In the genomic region with DNA sequence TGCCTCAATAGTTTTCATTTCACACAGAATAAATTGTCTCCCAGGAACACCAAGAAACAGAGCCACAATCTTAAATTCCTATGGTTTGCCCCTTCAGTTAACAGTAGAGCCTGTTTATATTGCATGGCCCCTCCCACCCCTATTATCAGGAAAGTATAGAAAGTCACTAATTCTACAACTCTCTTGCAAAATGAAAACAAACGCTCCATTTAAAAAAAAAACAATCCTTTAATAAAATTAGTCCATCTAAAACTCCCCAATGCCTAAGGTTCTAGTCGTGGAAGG, we compare ENCODE assay signal across 8 cellular contexts. TPM values are rescaled to one million over a fixed set of nuclear protein-coding genes. Genes with fewer than 3 reads are reported as not detected.
A peak's percentile ranks its signal among the peaks of the same experiment; 100 is the strongest.
DNase-seq lines count a peak whose midpoint lies in the region; ATAC-seq, FAIRE-seq and TF ChIP-seq lines count a peak whose summit lies in the region.

No MANE protein-coding gene starts in this region.

- POLR2A ChIA-PET in HepG2 (lab: Yijun Ruan, JAX), result interaction anchor here (1.3 to 3.1 kb wide), 8 partner anchors 8 to 103 kb away, joined by 4 to 109 read pairs (median 13); partner anchors contain the start of genes C2CD2L, DPAGT1, HMBS and RPS25

- TF ChIP-seq EP300 in HepG2 (IDR thresholded peaks at IDR 0.05; ENCODE audit: low read depth in 2 of 2, low read length in 2 of 2), result no peak
- no peak for TF ChIP-seq EP300 in HepG2 (CRISPR knock-in tag; IDR thresholded peaks at IDR 0.05; ENCODE audit: borderline replicate concordance)

- 0% methylated on average over 2 of the region's 2 CpGs for WGBS in HepG2 (ENCODE audit: low lambda C conversion rate)
- 4% methylated on average over 2 of the region's 2 CpGs for WGBS in thymus
- WGBS in lower leg skin, 2 donors, result 0 to 8% methylated on average over 2 of the region's 2 CpGs

- peaks cover 31% of the 10 kb centered on the region for H3K79me2 ChIP-seq in HepG2 (ENCODE audit: insufficient read depth, low read length)

- CTCF ChIA-PET in activated CD8-positive, alpha-beta memory T cell treated with anti-CD3 and anti-CD28 coated beads, Interleukin-2, amount 10 ng/mL, durations not matched to agents 7 days and 5 days (lab: Charles Lee), result interaction anchor here (0.8 to 3.9 kb wide), 3 partner anchors 9 to 230 kb away, joined by 3 to 27 read pairs (median 15); partner anchors contain the start of genes C2CD2L and HMBS
- CTCF ChIA-PET in HepG2 (lab: Yijun Ruan, JAX; ENCODE audit: low intra/inter-chr PET ratio, low total read pairs), result no interaction called here

- H3K9me3 ChIP-seq in ascending aorta, result no peaks in the 10 kb centered on the region
- no peaks in the 10 kb centered on the region for H3K9me3 ChIP-seq in HepG2 (ENCODE audit: low read length)
- peaks cover 1% of the 10 kb centered on the region for H3K9me3 ChIP-seq in thymus (ENCODE audit: control insufficient read depth)

- H3K4me3 ChIP-seq in ascending aorta (peak overlapping the region; percentile 89 to 98), HepG2 (replicated peaks in 1 of 3; ENCODE audit: insufficient read depth in 1 of 3, low read depth in 2 of 3, low read length in 3 of 3) (peak overlapping the region; percentile 78 to 93 (median 91)), thymus (ENCODE audit: low read length) (peak overlapping the region; percentile 59), lower leg skin (ENCODE audit: low read depth, poor library complexity, severe bottlenecking) (no peak overlapping the region)

- H3K4me1 Mint-ChIP-seq in activated CD8-positive, alpha-beta memory T cell treated with anti-CD3 and anti-CD28 coated beads, Interleukin-2, amount 10 ng/mL, durations not matched to agents 7 days and 5 days, result peaks cover 41% of the 10 kb centered on the region

- TF ChIP-seq CTCF in ascending aorta (IDR thresholded peaks at IDR 0.05), result no peak
- no peak for TF ChIP-seq CTCF in HepG2 (CRISPR knock-in tag; IDR thresholded peaks at IDR 0.05)
- no peak for TF ChIP-seq CTCF in lower leg skin (IDR thresholded peaks at IDR 0.05)

- H3K27ac Mint-ChIP-seq in activated CD8-positive, alpha-beta memory T cell treated with anti-CD3 and anti-CD28 coated beads, Interleukin-2, amount 10 ng/mL, durations not matched to agents 7 days and 5 days, result peak overlapping the region; percentile 94

- no peak for ATAC-seq in activated CD8-positive, alpha-beta memory T cell treated with anti-CD3 and anti-CD28 coated beads, Interleukin-2, amount 10 ng/mL, durations not matched to agents 7 days and 5 days
- ATAC-seq in HepG2 (no peak), HG03196 (IDR thresholded peaks at IDR 0.05; ENCODE audit: unreplicated experiment) (no peak)

- peak overlapping the region; percentile 93 for H3K9ac ChIP-seq in HepG2 (ENCODE audit: insufficient read depth, low read depth, low read length)

- DNase-seq in activated CD8-positive, alpha-beta memory T cell treated with anti-CD3 and anti-CD28 coated beads, Interleukin-2, amount 10 ng/mL, durations not matched to agents 7 days and 5 days, result no peak
- DNase-seq in activated CD8-positive, alpha-beta memory T cell treated with anti-CD3 and anti-CD28 coated beads for 24 hours, result no peak
- DNase-seq in ascending aorta (ENCODE audit: low spot score in 2 of 2), result no peak
- DNase-seq in HepG2 (ENCODE audit: low spot score), result no peak
- DNase-seq in NCI-H1417 treated with DMSO at 0.1 percent for 48 hours (lab: John Stamatoyannopoulos, UW), result no peak
- DNase-seq in lower leg skin (ENCODE audit: low spot score in 2 of 2), result no peak

- TF ChIP-seq POLR2A in HepG2 (IDR thresholded peaks at IDR 0.05; ENCODE audit: insufficient read depth in 1 of 2, low read depth in 2 of 2, low read length in 2 of 2) (no peak), lower leg skin (IDR thresholded peaks at IDR 0.05) (no peak)

- H4K20me1 ChIP-seq in HepG2 (ENCODE audit: insufficient read depth, low read length), result peaks cover 16% of the 10 kb centered on the region

- no peaks in the 10 kb centered on the region for H3K9me3 Mint-ChIP-seq in activated CD8-positive, alpha-beta memory T cell treated with anti-CD3 and anti-CD28 coated beads, Interleukin-2, amount 10 ng/mL, durations not matched to agents 7 days and 5 days (ENCODE audit: low read depth)

- H3K27ac ChIP-seq in ascending aorta (peak overlapping the region; percentile 96 to 97), HepG2 (ENCODE audit: extremely low read length, insufficient read depth, low read length) (peak overlapping the region; percentile 78), thymus (ENCODE audit: low read depth) (no peak overlapping the region)

- peaks cover 52% of the 10 kb centered on the region for H3K36me3 Mint-ChIP-seq in activated CD8-positive, alpha-beta memory T cell treated with anti-CD3 and anti-CD28 coated beads, Interleukin-2, amount 10 ng/mL, durations not matched to agents 7 days and 5 days

- peaks cover 18 to 21% of the 10 kb centered on the region in 2 donors for H3K36me3 ChIP-seq in ascending aorta
- H3K36me3 ChIP-seq in HepG2 (replicated peaks in 1 of 2; ENCODE audit: control insufficient read depth in 1 of 2, insufficient read depth in 2 of 2, low read length in 2 of 2), result peaks cover 10 to 37% of the 10 kb centered on the region in 2 experiments; a peak in 4 of 5 replicates
- H3K36me3 ChIP-seq in thymus (ENCODE audit: control insufficient read depth, insufficient read depth), result peaks cover 18% of the 10 kb centered on the region

- peaks cover 2% of the 10 kb centered on the region for H3K27me3 Mint-ChIP-seq in activated CD8-positive, alpha-beta memory T cell treated with anti-CD3 and anti-CD28 coated beads, Interleukin-2, amount 10 ng/mL, durations not matched to agents 7 days and 5 days

- intact Hi-C loops in ascending aorta (cut with DNase I) (no loop called here), HepG2 (cut with micrococcal nuclease; ENCODE audit: unreplicated experiment) (no loop called here), lower leg skin (cut with DNase I; ENCODE audit: low total_unique reads) (no loop called here)

- peak overlapping the region; percentile 85 for H3K4me2 ChIP-seq in HepG2 (ENCODE audit: low read depth, low read length)

- H2AFZ ChIP-seq in HepG2 (ENCODE audit: low read length), result no peak overlapping the region

- TF ChIP-seq RAD21 in HepG2 (CRISPR knock-in tag; IDR thresholded peaks at IDR 0.05), result no peak

- H3K4me3 Mint-ChIP-seq in activated CD8-positive, alpha-beta memory T cell treated with anti-CD3 and anti-CD28 coated beads, Interleukin-2, amount 10 ng/mL, durations not matched to agents 7 days and 5 days, result peak overlapping the region; percentile 93

- in situ Hi-C loops in HepG2 (cut with HindIII; ENCODE audit: extremely low pct_ligation_motif_present, low pct_unique_long_range_greater_than_20kb), result no loop called here

- H3K27me3 ChIP-seq in ascending aorta, result no peaks in the 10 kb centered on the region
- no peaks in the 10 kb centered on the region for H3K27me3 ChIP-seq in HepG2 (ENCODE audit: control insufficient read depth in 1 of 2, insufficient read depth in 2 of 2, low read length in 2 of 2)
- H3K27me3 ChIP-seq in thymus (ENCODE audit: control insufficient read depth, insufficient read depth), result no peaks in the 10 kb centered on the region

- no TSS peak for BruUV-seq in HepG2 (replicated peaks; lab: Mats Ljungman, UMichigan)

- no peak for FAIRE-seq in HepG2 (lab: Jason Lieb, UNC)

- H3K4me1 ChIP-seq in ascending aorta (peaks cover 15 to 24% of the 10 kb centered on the region in 2 donors), HepG2 (ENCODE audit: insufficient read depth, low read length) (peaks cover 38% of the 10 kb centered on the region), thymus (ENCODE audit: control insufficient read depth, insufficient read depth, low read length) (peaks cover 21% of the 10 kb centered on the region)

RNA-seq across cellular contexts. Expression of gene DPAGT1, which starts 8.0 kb away (rescaled TPM):
- total RNA-seq in activated CD8-positive, alpha-beta memory T cell treated with anti-CD3 and anti-CD28 coated beads, Interleukin-2, amount 10 ng/mL, durations not matched to agents 7 days and 5 days, result 10 to 100 TPM; 65.1 to 77.1 TPM
- total RNA-seq in ascending aorta, result 61.9 TPM
- total RNA-seq in HepG2 (2016; rRNA removed; fragmentation: Illumina TruSeq; extraction: Trizol), result 15.1 and 37.6 TPM in 2 replicates
- 9.0 and 10.4 TPM in 2 replicates for total RNA-seq in HepG2 (2016; cell fraction: cytosol; rRNA removed; fragmentation: Illumina TruSeq; extraction: Trizol; ENCODE audit: low read depth)
- 13.6 and 37.2 TPM in 2 replicates for total RNA-seq in HepG2 (2016; cell fraction: insoluble cytoplasmic fraction; rRNA removed; fragmentation: Illumina TruSeq; extraction: Trizol)
- total RNA-seq in HepG2 (2016; cell fraction: membrane; rRNA removed; fragmentation: Illumina TruSeq; extraction: Trizol), result 11.6 and 12.3 TPM in 2 replicates
- total RNA-seq in HepG2 (2016; cell fraction: nucleus; rRNA removed; fragmentation: Illumina TruSeq; extraction: Trizol), result 44.3 and 47.6 TPM in 2 replicates
- polyA plus RNA-seq in HepG2 (2011; rRNA removed), result 63.9 and 70.7 TPM in 2 replicates
- 58.3 and 83.9 TPM in 2 replicates for polyA plus RNA-seq in HepG2 (2011; cell fraction: cytosol; rRNA removed)
- polyA plus RNA-seq in HepG2 (2011; cell fraction: nucleus; rRNA removed), result 188 and 198 TPM in 2 replicates
- 29.8 and 34.0 TPM in 2 replicates for polyA plus RNA-seq in HepG2 (2012)
- 7.4 and 9.5 TPM in 2 replicates for polyA plus RNA-seq in HepG2 (2016; cell fraction: cytosol; fragmentation: Illumina TruSeq; extraction: Trizol; ENCODE audit: low read depth)
- polyA plus RNA-seq in HepG2 (2016; cell fraction: insoluble cytoplasmic fraction; fragmentation: Illumina TruSeq; extraction: Trizol; ENCODE audit: low read depth), result 22.6 and 25.1 TPM in 2 replicates
- 11.7 and 14.0 TPM in 2 replicates for polyA plus RNA-seq in HepG2 (2016; cell fraction: membrane; fragmentation: Illumina TruSeq; extraction: Trizol; ENCODE audit: low read depth)
- polyA plus RNA-seq in HepG2 (2016; cell fraction: nucleus; fragmentation: Illumina TruSeq; extraction: Trizol; ENCODE audit: insufficient read depth, low read depth), result 111 TPM in 2 replicates
- 144 and 162 TPM in 2 replicates for polyA minus RNA-seq in HepG2 (2011; rRNA and poly(A)+ RNA removed; ENCODE audit: low replicate concordance)
- polyA minus RNA-seq in HepG2 (2011; cell fraction: cytosol; rRNA and poly(A)+ RNA removed), result 27.4 and 33.9 TPM in 2 replicates
- polyA minus RNA-seq in HepG2 (2011; cell fraction: nucleus; rRNA and poly(A)+ RNA removed), result 47.9 and 50.1 TPM in 2 replicates
- polyA plus RNA-seq in thymus, result 22.4 TPM
- total RNA-seq in lower leg skin, result 10 to 100 TPM; 18.9 to 46.9 (median 27.5) TPM

RNA-seq across cellular contexts. Expression of gene HMBS, which starts 8.9 kb away (rescaled TPM):
- total RNA-seq in activated CD8-positive, alpha-beta memory T cell treated with anti-CD3 and anti-CD28 coated beads, Interleukin-2, amount 10 ng/mL, durations not matched to agents 7 days and 5 days, result 10 to 100 TPM; 26.6 to 36.7 TPM
- 82.8 TPM for total RNA-seq in ascending aorta
- total RNA-seq in HepG2 (2016; rRNA removed; fragmentation: Illumina TruSeq; extraction: Trizol), result 9.4 and 14.0 TPM in 2 replicates
- 11.3 and 12.0 TPM in 2 replicates for total RNA-seq in HepG2 (2016; cell fraction: cytosol; rRNA removed; fragmentation: Illumina TruSeq; extraction: Trizol; ENCODE audit: low read depth)
- 10.3 and 11.8 TPM in 2 replicates for total RNA-seq in HepG2 (2016; cell fraction: insoluble cytoplasmic fraction; rRNA removed; fragmentation: Illumina TruSeq; extraction: Trizol)
- total RNA-seq in HepG2 (2016; cell fraction: membrane; rRNA removed; fragmentation: Illumina TruSeq; extraction: Trizol), result 17.7 and 22.9 TPM in 2 replicates
- 19.9 and 22.9 TPM in 2 replicates for total RNA-seq in HepG2 (2016; cell fraction: nucleus; rRNA removed; fragmentation: Illumina TruSeq; extraction: Trizol)
- 46.8 and 46.9 TPM in 2 replicates for polyA plus RNA-seq in HepG2 (2011; rRNA removed)
- polyA plus RNA-seq in HepG2 (2011; cell fraction: cytosol; rRNA removed), result 36.8 and 52.6 TPM in 2 replicates
- 114 and 141 TPM in 2 replicates for polyA plus RNA-seq in HepG2 (2011; cell fraction: nucleus; rRNA removed)
- polyA plus RNA-seq in HepG2 (2012), result 25.3 and 27.5 TPM in 2 replicates
- 41.8 and 50.4 TPM in 2 replicates for polyA plus RNA-seq in HepG2 (2016; cell fraction: cytosol; fragmentation: Illumina TruSeq; extraction: Trizol; ENCODE audit: low read depth)
- polyA plus RNA-seq in HepG2 (2016; cell fraction: insoluble cytoplasmic fraction; fragmentation: Illumina TruSeq; extraction: Trizol; ENCODE audit: low read depth), result 59.7 and 64.5 TPM in 2 replicates
- polyA plus RNA-seq in HepG2 (2016; cell fraction: membrane; fragmentation: Illumina TruSeq; extraction: Trizol; ENCODE audit: low read depth), result 48.2 and 57.5 TPM in 2 replicates
- 85.4 and 92.8 TPM in 2 replicates for polyA plus RNA-seq in HepG2 (2016; cell fraction: nucleus; fragmentation: Illumina TruSeq; extraction: Trizol; ENCODE audit: insufficient read depth, low read depth)
- 40.3 and 66.3 TPM in 2 replicates for polyA minus RNA-seq in HepG2 (2011; rRNA and poly(A)+ RNA removed; ENCODE audit: low replicate concordance)
- 14.4 and 18.5 TPM in 2 replicates for polyA minus RNA-seq in HepG2 (2011; cell fraction: cytosol; rRNA and poly(A)+ RNA removed)
- polyA minus RNA-seq in HepG2 (2011; cell fraction: nucleus; rRNA and poly(A)+ RNA removed), result 22.6 and 26.1 TPM in 2 replicates
- 15.5 TPM for polyA plus RNA-seq in thymus
- 10 to 100 TPM in 3 of 4 donors, 1 to 10 TPM in 1; 8.8 to 11.9 (median 11.1) TPM for total RNA-seq in lower leg skin

RNA-seq across cellular contexts. Expression of gene C2CD2L, which starts 13.5 kb away (rescaled TPM):
- 10 to 100 TPM; 30.6 to 35.1 TPM for total RNA-seq in activated CD8-positive, alpha-beta memory T cell treated with anti-CD3 and anti-CD28 coated beads, Interleukin-2, amount 10 ng/mL, durations not matched to agents 7 days and 5 days
- total RNA-seq in ascending aorta (16.7 TPM), HepG2 (2016; rRNA removed; fragmentation: Illumina TruSeq; extraction: Trizol) (1.2 and 3.7 TPM in 2 replicates), lower leg skin (10 to 100 TPM; 16.8 to 27.2 (median 22.6) TPM)
- 0.79 and 1.4 TPM in 2 replicates for total RNA-seq in HepG2 (2016; cell fraction: cytosol; rRNA removed; fragmentation: Illumina TruSeq; extraction: Trizol; ENCODE audit: low read depth)
- 1.5 and 3.1 TPM in 2 replicates for total RNA-seq in HepG2 (2016; cell fraction: insoluble cytoplasmic fraction; rRNA removed; fragmentation: Illumina TruSeq; extraction: Trizol)
- 1.6 and 1.9 TPM in 2 replicates for total RNA-seq in HepG2 (2016; cell fraction: membrane; rRNA removed; fragmentation: Illumina TruSeq; extraction: Trizol)
- 5.6 and 5.7 TPM in 2 replicates for total RNA-seq in HepG2 (2016; cell fraction: nucleus; rRNA removed; fragmentation: Illumina TruSeq; extraction: Trizol)
- polyA plus RNA-seq in HepG2 (2011; rRNA removed) (5.5 and 6.0 TPM in 2 replicates), thymus (11.1 TPM)
- 3.1 and 3.8 TPM in 2 replicates for polyA plus RNA-seq in HepG2 (2011; cell fraction: cytosol; rRNA removed)
- 19.5 and 20.9 TPM in 2 replicates for polyA plus RNA-seq in HepG2 (2011; cell fraction: nucleus; rRNA removed)
- 3.6 and 6.9 TPM in 2 replicates for polyA plus RNA-seq in HepG2 (2012)
- 0.15 and 0.31 TPM in 2 replicates for polyA plus RNA-seq in HepG2 (2016; cell fraction: cytosol; fragmentation: Illumina TruSeq; extraction: Trizol; ENCODE audit: low read depth)
- 1.6 and 2.4 TPM in 2 replicates for polyA plus RNA-seq in HepG2 (2016; cell fraction: insoluble cytoplasmic fraction; fragmentation: Illumina TruSeq; extraction: Trizol; ENCODE audit: low read depth)
- polyA plus RNA-seq in HepG2 (2016; cell fraction: membrane; fragmentation: Illumina TruSeq; extraction: Trizol; ENCODE audit: low read depth), result 1.5 TPM in 2 replicates
- polyA plus RNA-seq in HepG2 (2016; cell fraction: nucleus; fragmentation: Illumina TruSeq; extraction: Trizol; ENCODE audit: insufficient read depth, low read depth), result 13.0 and 14.1 TPM in 2 replicates
- 12.9 and 18.4 TPM in 2 replicates for polyA minus RNA-seq in HepG2 (2011; rRNA and poly(A)+ RNA removed; ENCODE audit: low replicate concordance)
- 2.0 and 5.5 TPM in 2 replicates for polyA minus RNA-seq in HepG2 (2011; cell fraction: cytosol; rRNA and poly(A)+ RNA removed)
- 10.0 and 17.3 TPM in 2 replicates for polyA minus RNA-seq in HepG2 (2011; cell fraction: nucleus; rRNA and poly(A)+ RNA removed)

RNA-seq across cellular contexts. Expression of gene VPS11, which starts 26.0 kb away (rescaled TPM):
- 10 to 100 TPM; 30.1 to 31.2 TPM for total RNA-seq in activated CD8-positive, alpha-beta memory T cell treated with anti-CD3 and anti-CD28 coated beads, Interleukin-2, amount 10 ng/mL, durations not matched to agents 7 days and 5 days
- total RNA-seq in ascending aorta (23.4 TPM), HepG2 (2016; rRNA removed; fragmentation: Illumina TruSeq; extraction: Trizol) (21.6 and 23.3 TPM in 2 replicates), lower leg skin (10 to 100 TPM; 30.2 to 44.1 (median 41.3) TPM)
- 6.4 and 6.5 TPM in 2 replicates for total RNA-seq in HepG2 (2016; cell fraction: cytosol; rRNA removed; fragmentation: Illumina TruSeq; extraction: Trizol; ENCODE audit: low read depth)
- total RNA-seq in HepG2 (2016; cell fraction: insoluble cytoplasmic fraction; rRNA removed; fragmentation: Illumina TruSeq; extraction: Trizol), result 21.3 and 22.8 TPM in 2 replicates
- total RNA-seq in HepG2 (2016; cell fraction: membrane; rRNA removed; fragmentation: Illumina TruSeq; extraction: Trizol), result 9.2 and 11.1 TPM in 2 replicates
- total RNA-seq in HepG2 (2016; cell fraction: nucleus; rRNA removed; fragmentation: Illumina TruSeq; extraction: Trizol), result 21.4 and 23.5 TPM in 2 replicates
- polyA plus RNA-seq in HepG2 (2011; rRNA removed) (13.7 and 18.9 TPM in 2 replicates), thymus (51.4 TPM)
- polyA plus RNA-seq in HepG2 (2011; cell fraction: cytosol; rRNA removed), result 9.2 and 10.9 TPM in 2 replicates
- 37.3 and 44.1 TPM in 2 replicates for polyA plus RNA-seq in HepG2 (2011; cell fraction: nucleus; rRNA removed)
- 15.7 and 19.6 TPM in 2 replicates for polyA plus RNA-seq in HepG2 (2012)
- 4.7 and 5.9 TPM in 2 replicates for polyA plus RNA-seq in HepG2 (2016; cell fraction: cytosol; fragmentation: Illumina TruSeq; extraction: Trizol; ENCODE audit: low read depth)
- polyA plus RNA-seq in HepG2 (2016; cell fraction: insoluble cytoplasmic fraction; fragmentation: Illumina TruSeq; extraction: Trizol; ENCODE audit: low read depth), result 21.2 and 24.0 TPM in 2 replicates
- 7.4 and 8.7 TPM in 2 replicates for polyA plus RNA-seq in HepG2 (2016; cell fraction: membrane; fragmentation: Illumina TruSeq; extraction: Trizol; ENCODE audit: low read depth)
- 43.3 and 60.4 TPM in 2 replicates for polyA plus RNA-seq in HepG2 (2016; cell fraction: nucleus; fragmentation: Illumina TruSeq; extraction: Trizol; ENCODE audit: insufficient read depth, low read depth)
- polyA minus RNA-seq in HepG2 (2011; rRNA and poly(A)+ RNA removed; ENCODE audit: low replicate concordance), result 22.7 and 23.9 TPM in 2 replicates
- 8.7 and 13.0 TPM in 2 replicates for polyA minus RNA-seq in HepG2 (2011; cell fraction: cytosol; rRNA and poly(A)+ RNA removed)
- 23.0 and 26.8 TPM in 2 replicates for polyA minus RNA-seq in HepG2 (2011; cell fraction: nucleus; rRNA and poly(A)+ RNA removed)

RNA-seq across cellular contexts. Expression of gene HINFP, which starts 27.8 kb away (rescaled TPM):
- 10 to 100 TPM; 40.4 to 43.0 TPM for total RNA-seq in activated CD8-positive, alpha-beta memory T cell treated with anti-CD3 and anti-CD28 coated beads, Interleukin-2, amount 10 ng/mL, durations not matched to agents 7 days and 5 days
- total RNA-seq in ascending aorta (36.5 TPM), HepG2 (2016; rRNA removed; fragmentation: Illumina TruSeq; extraction: Trizol) (13.3 and 15.1 TPM in 2 replicates), lower leg skin (10 to 100 TPM; 15.0 to 39.6 (median 31.2) TPM)
- total RNA-seq in HepG2 (2016; cell fraction: cytosol; rRNA removed; fragmentation: Illumina TruSeq; extraction: Trizol; ENCODE audit: low read depth), result 19.3 and 21.2 TPM in 2 replicates
- total RNA-seq in HepG2 (2016; cell fraction: insoluble cytoplasmic fraction; rRNA removed; fragmentation: Illumina TruSeq; extraction: Trizol), result 13.0 and 15.1 TPM in 2 replicates
- 11.9 and 13.6 TPM in 2 replicates for total RNA-seq in HepG2 (2016; cell fraction: membrane; rRNA removed; fragmentation: Illumina TruSeq; extraction: Trizol)
- total RNA-seq in HepG2 (2016; cell fraction: nucleus; rRNA removed; fragmentation: Illumina TruSeq; extraction: Trizol), result 14.0 and 18.0 TPM in 2 replicates
- polyA plus RNA-seq in HepG2 (2011; rRNA removed) (21.4 and 27.5 TPM in 2 replicates), thymus (24.0 TPM)
- 15.9 and 17.5 TPM in 2 replicates for polyA plus RNA-seq in HepG2 (2011; cell fraction: cytosol; rRNA removed)
- 47.6 and 50.8 TPM in 2 replicates for polyA plus RNA-seq in HepG2 (2011; cell fraction: nucleus; rRNA removed)
- 8.2 and 13.4 TPM in 2 replicates for polyA plus RNA-seq in HepG2 (2012)
- polyA plus RNA-seq in HepG2 (2016; cell fraction: cytosol; fragmentation: Illumina TruSeq; extraction: Trizol; ENCODE audit: low read depth), result 2.5 and 2.6 TPM in 2 replicates
- 14.5 and 17.5 TPM in 2 replicates for polyA plus RNA-seq in HepG2 (2016; cell fraction: insoluble cytoplasmic fraction; fragmentation: Illumina TruSeq; extraction: Trizol; ENCODE audit: low read depth)
- 4.6 and 5.7 TPM in 2 replicates for polyA plus RNA-seq in HepG2 (2016; cell fraction: membrane; fragmentation: Illumina TruSeq; extraction: Trizol; ENCODE audit: low read depth)
- polyA plus RNA-seq in HepG2 (2016; cell fraction: nucleus; fragmentation: Illumina TruSeq; extraction: Trizol; ENCODE audit: insufficient read depth, low read depth), result 29.7 and 32.0 TPM in 2 replicates
- polyA minus RNA-seq in HepG2 (2011; rRNA and poly(A)+ RNA removed; ENCODE audit: low replicate concordance), result 40.6 and 44.8 TPM in 2 replicates
- 12.8 and 13.3 TPM in 2 replicates for polyA minus RNA-seq in HepG2 (2011; cell fraction: cytosol; rRNA and poly(A)+ RNA removed)
- 32.8 and 34.8 TPM in 2 replicates for polyA minus RNA-seq in HepG2 (2011; cell fraction: nucleus; rRNA and poly(A)+ RNA removed)
